In genomic region chr19:42480335-42481095, GRCh38 we compare ENCODE assay signal across 10 cellular contexts. TPM values are rescaled to one million over a fixed set of nuclear protein-coding genes. Genes with fewer than 3 reads are reported as not detected.
DNase-seq lines count a peak whose midpoint lies in the region; ATAC-seq, FAIRE-seq and TF ChIP-seq lines count a peak whose summit lies in the region.
"Had no signal": no experiment of that assay in that cellular context is flagged by ENCODE, and none has a peak within 500 bp of the region (broad histone marks: within the 10 kb centered on the region; RNA-seq: fewer than 3 reads in every experiment).

No MANE protein-coding gene starts in this region.

- peak overlapping the region; percentile 25 for H3K4me3 Mint-ChIP-seq in activated CD4-positive, alpha-beta memory T cell treated with anti-CD3 and anti-CD28 coated beads, Interleukin-2, amount 10 ng/mL, durations not matched to agents 7 days and 5 days

- intact Hi-C loops in posterior cingulate gyrus (cut with DNase I): no loop called here
- intact Hi-C loops in dorsolateral prefrontal cortex (cut with DNase I): no loop called here

- H3K4me1 Mint-ChIP-seq in activated CD4-positive, alpha-beta memory T cell treated with anti-CD3 and anti-CD28 coated beads, Interleukin-2, amount 10 ng/mL, durations not matched to agents 7 days and 5 days: peaks cover 49% of the 10 kb centered on the region

- H3K27me3 ChIP-seq in small intestine (ENCODE audit: control insufficient read depth in 2 of 2, insufficient read depth in 2 of 2, low read length in 2 of 2) (no peaks in the 10 kb centered on the region), dorsolateral prefrontal cortex (no peaks in the 10 kb centered on the region)
- H3K27me3 ChIP-seq: cardiac muscle cell had no signal

- peaks cover 9% of the 10 kb centered on the region for H3K36me3 Mint-ChIP-seq in activated CD4-positive, alpha-beta memory T cell treated with anti-CD3 and anti-CD28 coated beads, Interleukin-2, amount 10 ng/mL, durations not matched to agents 7 days and 5 days (ENCODE audit: low read depth)

- CTCF ChIA-PET in activated CD4-positive, alpha-beta memory T cell treated with anti-CD3 and anti-CD28 coated beads, Interleukin-2, amount 10 ng/mL, durations not matched to agents 7 days and 5 days (lab: Charles Lee): no interaction called here

- H3K9me3 Mint-ChIP-seq in activated CD4-positive, alpha-beta memory T cell treated with anti-CD3 and anti-CD28 coated beads, Interleukin-2, amount 10 ng/mL, durations not matched to agents 7 days and 5 days: peaks cover 2% of the 10 kb centered on the region

- H3K27me3 Mint-ChIP-seq in activated CD4-positive, alpha-beta memory T cell treated with anti-CD3 and anti-CD28 coated beads, Interleukin-2, amount 10 ng/mL, durations not matched to agents 7 days and 5 days: peaks cover 2% of the 10 kb centered on the region

- peak; percentile 16 for ATAC-seq in left lobe of liver
- ATAC-seq in GM19467 (IDR thresholded peaks at IDR 0.05; ENCODE audit: unreplicated experiment): no peak

- no peak overlapping the region for H3K4me3 ChIP-seq in AG10803 (ENCODE audit: low read length)
- H3K4me3 ChIP-seq in small intestine (ENCODE audit: low read depth in 1 of 2, low read length in 2 of 2): no peak overlapping the region
- no peak overlapping the region for H3K4me3 ChIP-seq in dorsolateral prefrontal cortex
- H3K4me3 ChIP-seq: cardiac muscle cell, skin epidermis had no signal

- H3K27ac ChIP-seq in small intestine (ENCODE audit: low read depth in 1 of 2, low read length in 1 of 2) (peak overlapping the region in 1 of 2 donors; percentile 36), dorsolateral prefrontal cortex (peak overlapping the region in 29 of 59 donors; percentile 6 to 74 (median 38))
- H3K27ac ChIP-seq: cardiac muscle cell had no signal

- no peak for FAIRE-seq in small intestine (lab: Jason Lieb, UNC)

- TF ChIP-seq CTCF in AG10803 (conservative IDR thresholded peaks at IDR 0.05; ENCODE audit: low read length) (no peak), dorsolateral prefrontal cortex (IDR thresholded peaks at IDR 0.05 in 54 of 56, conservative IDR thresholded peaks at IDR 0.05 in 2 of 56; ENCODE audit: low read depth in 1 of 56, partially characterized antibody in 56 of 56) (no peak)

- peak overlapping the region; percentile 88 for H3K27ac Mint-ChIP-seq in activated CD4-positive, alpha-beta memory T cell treated with anti-CD3 and anti-CD28 coated beads, Interleukin-2, amount 10 ng/mL, durations not matched to agents 7 days and 5 days

- H3K4me1 ChIP-seq in small intestine (ENCODE audit: control insufficient read depth in 2 of 2, insufficient read depth in 1 of 2, low read depth in 1 of 2, low read length in 1 of 2): no peaks in the 10 kb centered on the region

- no peaks in the 10 kb centered on the region for H3K9me3 ChIP-seq in small intestine (ENCODE audit: control insufficient read depth, low read depth)

- 34 to 59% (median 55%) methylated on average over 7 of the region's 7 CpGs for WGBS in small intestine, 3 donors

- POLR2A ChIA-PET in activated CD4-positive, alpha-beta memory T cell treated with anti-CD3 and anti-CD28 coated beads, Interleukin-2, amount 10 ng/mL, durations not matched to agents 7 days and 5 days (lab: Charles Lee): interaction anchor here (0.7 to 1.1 kb wide), 2 partner anchors 13 to 21 kb away, joined by 3 to 4 read pairs; no protein-coding TSS in a partner anchor

- DNase-seq in AG10803 (ENCODE audit: low read depth) (peak; percentile 59), HCEC 1CT (peak; percentile 36), left lobe of liver (ENCODE audit: low spot score) (no peak), small intestine (no peak), posterior cingulate gyrus (no peak), dorsolateral prefrontal cortex (no peak)
- DNase-seq in activated CD4-positive, alpha-beta memory T cell treated with anti-CD3 and anti-CD28 coated beads, Interleukin-2, amount 10 ng/mL, durations not matched to agents 7 days and 5 days: peak; percentile 58

- no peaks in the 10 kb centered on the region for H3K36me3 ChIP-seq in small intestine (ENCODE audit: control insufficient read depth in 2 of 2, insufficient read depth in 2 of 2, low read length in 2 of 2)
- H3K36me3 ChIP-seq: cardiac muscle cell had no signal

RNA-seq across cellular contexts. Expression of gene CXCL17, which starts 37.8 kb away (rescaled TPM):
- not detected for total RNA-seq in activated CD4-positive, alpha-beta memory T cell treated with anti-CD3 and anti-CD28 coated beads, Interleukin-2, amount 10 ng/mL, durations not matched to agents 7 days and 5 days
- total RNA-seq in left lobe of liver: not detected
- polyA plus RNA-seq in small intestine: 1 to 10 TPM in 2 of 3 donors, under 1 TPM in 1; 0.70 to 1.6 (median 1.1) TPM
- not detected for total RNA-seq in dorsolateral prefrontal cortex
- total RNA-seq: cardiac muscle cell had no signal

RNA-seq across cellular contexts. Expression of gene CEACAM1, which starts 47.8 kb away (rescaled TPM):
- 10 to 100 TPM; 38.2 to 43.0 TPM for total RNA-seq in activated CD4-positive, alpha-beta memory T cell treated with anti-CD3 and anti-CD28 coated beads, Interleukin-2, amount 10 ng/mL, durations not matched to agents 7 days and 5 days
- total RNA-seq in left lobe of liver (27.0 TPM), dorsolateral prefrontal cortex (1 to 10 TPM in 54 of 120 experiments, under 1 TPM in 50, not detected in 16; 0.16 to 4.1 (median 1.0) TPM)
- polyA plus RNA-seq in small intestine: 10 to 100 TPM; 16.3 to 35.8 (median 30.0) TPM
- total RNA-seq: cardiac muscle cell had no signal
- polyA plus RNA-seq: cardiac muscle cell had no signal

RNA-seq across cellular contexts. Expression of gene LIPE, which starts 53.3 kb away (rescaled TPM):
- 10 to 100 TPM; 34.7 to 37.2 TPM for total RNA-seq in activated CD4-positive, alpha-beta memory T cell treated with anti-CD3 and anti-CD28 coated beads, Interleukin-2, amount 10 ng/mL, durations not matched to agents 7 days and 5 days
- total RNA-seq in left lobe of liver (0.83 TPM), dorsolateral prefrontal cortex (100 to 1,000 TPM in 24 of 120 experiments, 10 to 100 TPM in 96; 21.9 to 264 (median 65.6) TPM)
- polyA plus RNA-seq in small intestine: 10 to 100 TPM; 10.1 to 40.2 (median 17.3) TPM

Comparison
In these comparisons a context has a peak if more than half of its experiments do, and no peak if none do; other contexts are left out.
1. DNase-seq: peak in AG10803 (single experiment), HCEC 1CT (single experiment) and activated CD4-positive, alpha-beta memory T cell treated with anti-CD3 and anti-CD28 coated beads, Interleukin-2, amount 10 ng/mL, durations not matched to agents 7 days and 5 days (single experiment); none in left lobe of liver (single experiment), small intestine (single experiment), posterior cingulate gyrus (0 of 10) and dorsolateral prefrontal cortex (0 of 10).
2. RNA of gene LIPE, which starts 53.3 kb away (total RNA-seq): 21.9 to 264 TPM in dorsolateral prefrontal cortex and 34.7 to 37.2 TPM in activated CD4-positive, alpha-beta memory T cell treated with anti-CD3 and anti-CD28 coated beads, Interleukin-2, amount 10 ng/mL, durations not matched to agents 7 days and 5 days; 0.83 TPM in left lobe of liver (single experiment); every median in the first group is over 10 times any median in the second.